Comparison of ENCODE assay signal across 1 cellular context in the genomic region with DNA sequence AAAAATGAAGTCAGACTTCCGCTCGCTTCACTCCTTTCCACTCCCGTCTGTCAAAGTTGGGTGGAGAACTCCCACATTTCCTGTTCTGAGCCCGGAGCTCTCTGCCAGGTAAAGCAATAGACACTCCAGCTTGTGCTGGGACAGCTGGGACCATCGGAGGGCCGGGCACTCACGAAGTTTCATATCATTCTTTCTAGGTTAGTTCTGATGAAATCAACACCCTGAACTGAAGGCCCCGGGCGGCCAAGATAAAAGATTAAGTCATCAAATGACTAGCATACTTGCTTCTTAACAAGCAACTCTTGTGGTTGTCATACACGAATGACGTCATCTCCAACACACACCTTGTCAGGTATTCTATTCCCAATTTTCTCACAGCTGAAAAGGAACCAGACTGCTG.
TF ChIP-seq lines count a peak whose summit lies in the region.

No MANE protein-coding gene starts in this region.

TF ChIP-seq in HEK293T, 16 proteins besides CTCF, POLR2A, EP300 and RAD21:
- no peak for TF ChIP-seq TARDBP (IDR thresholded peaks at IDR 0.05)
- no peak for TF ChIP-seq FOXM1 (IDR thresholded peaks at IDR 0.05; ENCODE audit: borderline replicate concordance)
- no peak for TF ChIP-seq ZNF384 (IDR thresholded peaks at IDR 0.05)
- no peak for TF ChIP-seq L3MBTL2 (conservative IDR thresholded peaks at IDR 0.05)
- TF ChIP-seq ELF4 (IDR thresholded peaks at IDR 0.05), result no peak
- no peak for TF ChIP-seq FOXA1 (IDR thresholded peaks at IDR 0.05)
- TF ChIP-seq, protein P1, sequence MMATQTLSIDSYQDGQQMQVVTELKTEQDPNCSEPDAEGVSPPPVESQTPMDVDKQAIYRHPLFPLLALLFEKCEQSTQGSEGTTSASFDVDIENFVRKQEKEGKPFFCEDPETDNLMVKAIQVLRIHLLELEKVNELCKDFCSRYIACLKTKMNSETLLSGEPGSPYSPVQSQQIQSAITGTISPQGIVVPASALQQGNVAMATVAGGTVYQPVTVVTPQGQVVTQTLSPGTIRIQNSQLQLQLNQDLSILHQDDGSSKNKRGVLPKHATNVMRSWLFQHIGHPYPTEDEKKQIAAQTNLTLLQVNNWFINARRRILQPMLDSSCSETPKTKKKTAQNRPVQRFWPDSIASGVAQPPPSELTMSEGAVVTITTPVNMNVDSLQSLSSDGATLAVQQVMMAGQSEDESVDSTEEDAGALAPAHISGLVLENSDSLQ (IDR thresholded peaks at IDR 0.05), result no peak
TF ChIP-seq in HEK293T: peak in this region for 0.
